Comparison of ENCODE assay signal across 15 cellular contexts in genomic region chr16:57133101-57133500, GRCh38. TPM values are rescaled to one million over a fixed set of nuclear protein-coding genes. Genes with fewer than 3 reads are reported as not detected.
DNase-seq lines count a peak whose midpoint lies in the region; ATAC-seq and TF ChIP-seq lines count a peak whose summit lies in the region.
"Had no signal": no experiment of that assay in that cellular context is flagged by ENCODE, and none has a peak within 500 bp of the region (broad histone marks: within the 10 kb centered on the region; RNA-seq: fewer than 3 reads in every experiment).

No MANE protein-coding gene starts in this region.

- H3K4me3 ChIP-seq in Loucy (ENCODE audit: low read length, poor library complexity, severe bottlenecking) (peak overlapping the region; percentile 33), neutrophil (ENCODE audit: low read depth in 1 of 2, low read length in 1 of 2) (no peak overlapping the region), ascending aorta (no peak overlapping the region)
- H3K4me3 ChIP-seq: heart left ventricle, right atrium auricular region had no signal

- POLR2A ChIA-PET in CD4-positive, alpha-beta T cell (lab: Charles Lee), result no interaction called here

- H3K4me2 ChIP-seq in Loucy (ENCODE audit: low read depth, low read length, poor library complexity, severe bottlenecking), result peak overlapping the region; percentile 60

- no peaks in the 10 kb centered on the region for H3K27me3 Mint-ChIP-seq in CD4-positive, alpha-beta T cell

- H3K4me1 Mint-ChIP-seq in CD4-positive, alpha-beta T cell (ENCODE audit: low read depth), result peaks cover 80% of the 10 kb centered on the region

- H3K9me3 ChIP-seq in CD4-positive, alpha-beta T cell (ENCODE audit: control insufficient read depth, low read length), result no peaks in the 10 kb centered on the region
- no peaks in the 10 kb centered on the region for H3K9me3 ChIP-seq in Loucy (ENCODE audit: insufficient read depth, low read depth, low read length)
- no peaks in the 10 kb centered on the region for H3K9me3 ChIP-seq in neutrophil
- H3K9me3 ChIP-seq in ascending aorta, result no peaks in the 10 kb centered on the region
- H3K9me3 ChIP-seq: BE2C, heart left ventricle, right atrium auricular region had no signal

- no peak for TF ChIP-seq CTCF in CD4-positive, alpha-beta T cell (IDR thresholded peaks at IDR 0.05)
- TF ChIP-seq CTCF in Loucy (conservative IDR thresholded peaks at IDR 0.05; ENCODE audit: low read length), result no peak
- no peak for TF ChIP-seq CTCF in neutrophil (IDR thresholded peaks at IDR 0.05)
- no peak for TF ChIP-seq CTCF in ascending aorta (IDR thresholded peaks at IDR 0.05)

- peak overlapping the region; percentile 20 for H3K4me3 Mint-ChIP-seq in CD4-positive, alpha-beta T cell

- H3K4me1 ChIP-seq in Loucy (ENCODE audit: insufficient read depth, low read length, poor library complexity, severe bottlenecking) (peaks cover 56% of the 10 kb centered on the region), neutrophil (ENCODE audit: control insufficient read depth in 1 of 2, insufficient read depth in 1 of 2, low read depth in 1 of 2, low read length in 1 of 2) (peaks cover 58 to 65% of the 10 kb centered on the region in 2 experiments), ascending aorta (no peaks in the 10 kb centered on the region)
- H3K4me1 ChIP-seq: BE2C, right atrium auricular region had no signal

- intact Hi-C loops in CD4-positive, alpha-beta T cell (cut with DNase I, micrococcal nuclease), result no loop called here
- intact Hi-C loops in ascending aorta (cut with DNase I), result no loop called here

- H4K20me1 ChIP-seq in Loucy (ENCODE audit: insufficient read depth, low read length, poor library complexity, severe bottlenecking), result no peaks in the 10 kb centered on the region

- no peaks in the 10 kb centered on the region for H3K9me3 Mint-ChIP-seq in CD4-positive, alpha-beta T cell

- H3K27ac ChIP-seq in CD4-positive, alpha-beta T cell (ENCODE audit: low read depth, low read length), result peak overlapping the region; percentile 33
- H3K27ac ChIP-seq in caudate nucleus (ENCODE audit: low read depth, low read length), result peak overlapping the region; percentile 91
- peak overlapping the region; percentile 87 for H3K27ac ChIP-seq in neutrophil
- H3K27ac ChIP-seq in ascending aorta, result no peak overlapping the region
- H3K27ac ChIP-seq: heart left ventricle, right atrium auricular region, WERI-Rb-1 had no signal

- H3K9ac ChIP-seq in Loucy (ENCODE audit: low read depth, low read length, poor library complexity, severe bottlenecking), result peak overlapping the region; percentile 44

- peaks cover 7% of the 10 kb centered on the region; the same call in 1 of the 2 replicates for H3K36me3 ChIP-seq in Loucy (ENCODE audit: insufficient read depth, low read length)
- H3K36me3 ChIP-seq in neutrophil, result peaks cover 50% of the 10 kb centered on the region
- peaks cover 0 to 9% of the 10 kb centered on the region in 2 donors for H3K36me3 ChIP-seq in ascending aorta
- H3K36me3 ChIP-seq: BE2C, right atrium auricular region, WERI-Rb-1 had no signal

- peak overlapping the region; percentile 88 for H3K27ac Mint-ChIP-seq in CD4-positive, alpha-beta T cell

- no peak for ATAC-seq in CD4-positive, alpha-beta T cell (ENCODE audit: poor library complexity)
- no peak for ATAC-seq in HG03442 (IDR thresholded peaks at IDR 0.05; ENCODE audit: unreplicated experiment)

- CTCF ChIA-PET in CD4-positive, alpha-beta T cell (lab: Charles Lee), result no interaction called here

- no peaks in the 10 kb centered on the region for H3K36me3 Mint-ChIP-seq in CD4-positive, alpha-beta T cell (ENCODE audit: low read depth)

- no peaks in the 10 kb centered on the region for H3K27me3 ChIP-seq in CD4-positive, alpha-beta T cell (ENCODE audit: control insufficient read depth, insufficient read depth, low read length)
- H3K27me3 ChIP-seq in Loucy (ENCODE audit: insufficient read depth, low read length, poor library complexity, severe bottlenecking) (no peaks in the 10 kb centered on the region), neutrophil (no peaks in the 10 kb centered on the region), ascending aorta (no peaks in the 10 kb centered on the region)
- H3K27me3 ChIP-seq: BE2C, heart left ventricle, right atrium auricular region had no signal

- H2AFZ ChIP-seq in Loucy (ENCODE audit: low read length), result no peak overlapping the region

- DNase-seq in CD4-positive, alpha-beta T cell, result no peak
- DNase-seq in caudate nucleus (lab: John Stamatoyannopoulos, UW), result no peak
- DNase-seq in NCI-H2196 treated with DMSO at 0.1 percent for 48 hours (lab: John Stamatoyannopoulos, UW; ENCODE audit: unreplicated experiment), result no peak
- no peak for DNase-seq in ascending aorta (ENCODE audit: low spot score in 2 of 2)
- DNase-seq: activated gamma-delta T cell; heart left ventricle; mesenchymal stem cell; NCI-H446; stimulated activated CD4-positive, alpha-beta T cell treated with anti-CD3 and anti-CD28 coated beads, Interleukin-1b, Interleukin-23, amount 100 ng/mL, for 48 hours; WERI-Rb-1 had no signal

- H3F3A ChIP-seq in Loucy (ENCODE audit: low read depth), result no peaks in the 10 kb centered on the region

- H3K79me2 ChIP-seq in Loucy (ENCODE audit: insufficient read depth, low read length), result no peaks in the 10 kb centered on the region

- H3K9me2 ChIP-seq in Loucy (replicated peaks; ENCODE audit: low read depth, low read length), result no peaks in the 10 kb centered on the region

RNA-seq across cellular contexts. Expression of gene CPNE2, which starts 40.7 kb away (rescaled TPM):
- total RNA-seq in CD4-positive, alpha-beta T cell, result 1 to 10 TPM; 2.2 to 3.5 TPM
- 36.6 TPM for total RNA-seq in ascending aorta

RNA-seq across cellular contexts. Expression of gene PSME3IP1, which starts 52.7 kb away (rescaled TPM):
- 10 to 100 TPM; 77.1 to 77.9 TPM for total RNA-seq in CD4-positive, alpha-beta T cell
- 32.6 TPM for total RNA-seq in ascending aorta

RNA-seq across cellular contexts. Expression of gene RSPRY1, which starts 53.0 kb away (rescaled TPM):
- total RNA-seq in CD4-positive, alpha-beta T cell, result 10 to 100 TPM; 19.9 to 21.3 TPM
- total RNA-seq in ascending aorta, result 29.3 TPM

Comparison
In these comparisons a context has a peak if more than half of its experiments do, and no peak if none do; other contexts are left out.
1. H3K27ac ChIP-seq: peak in CD4-positive, alpha-beta T cell (single experiment), caudate nucleus (single experiment) and neutrophil (single experiment); none in ascending aorta (0 of 2).